ENCODE assay signal across 11 cellular contexts in the genomic region with DNA sequence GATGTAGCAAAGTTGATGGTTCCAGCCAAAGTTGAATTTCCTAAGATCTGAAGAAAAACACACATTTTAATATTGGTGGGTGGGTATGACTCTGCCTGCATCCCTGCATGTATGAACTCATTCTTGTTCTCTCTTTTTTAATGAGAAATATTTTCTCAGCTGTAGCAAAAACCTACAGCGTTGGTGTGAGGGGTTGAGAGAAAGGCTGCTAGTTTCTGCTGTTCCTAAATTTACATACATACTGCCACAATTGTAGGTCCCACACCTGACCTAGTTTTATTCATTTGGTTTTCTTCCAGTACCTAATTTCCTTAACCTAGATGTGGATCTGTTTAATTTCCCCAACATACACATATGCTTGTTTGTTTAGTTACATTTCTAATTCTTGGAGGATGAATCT. TPM values are rescaled to one million over a fixed set of nuclear protein-coding genes. Genes with fewer than 3 reads are reported as not detected.
DNase-seq lines count a peak whose midpoint lies in the region; ATAC-seq and TF ChIP-seq lines count a peak whose summit lies in the region.
"Had no signal": no experiment of that assay in that cellular context is flagged by ENCODE, and none has a peak within 500 bp of the region (broad histone marks: within the 10 kb centered on the region; RNA-seq: fewer than 3 reads in every experiment).

No MANE protein-coding gene starts in this region.

- H3K27ac ChIP-seq in ACC112 (ENCODE audit: low read depth, low read length) (peak overlapping the region; percentile 89), caudate nucleus (ENCODE audit: low read depth, low read length) (peak overlapping the region; percentile 90)

- no peak for ATAC-seq in GM21786 (IDR thresholded peaks at IDR 0.05; ENCODE audit: unreplicated experiment)

- no peak for TF ChIP-seq CTCF in nephron (IDR thresholded peaks at IDR 0.05; ENCODE audit: unreplicated experiment in 3 of 3)

- peaks cover 61% of the 10 kb centered on the region for H3K4me1 ChIP-seq in ACC112 (ENCODE audit: control insufficient read depth, insufficient read depth, low read length, unreplicated experiment)

- H2AFZ ChIP-seq in ACC112 (ENCODE audit: low read length, unreplicated experiment), result no peak overlapping the region

- no peaks in the 10 kb centered on the region for H3K9me3 Mint-ChIP-seq in IgD-negative memory B cell
- no peaks in the 10 kb centered on the region for H3K9me3 Mint-ChIP-seq in nephron
- H3K9me3 Mint-ChIP-seq: activated B cell treated with CpG ODN at 0.5 μM for 24 hours had no signal

- no peak overlapping the region for H3K4me3 ChIP-seq in ACC112 (ENCODE audit: low read depth, low read length)
- H3K4me3 ChIP-seq: ovary had no signal

- no peaks in the 10 kb centered on the region for H3K36me3 ChIP-seq in ACC112 (ENCODE audit: insufficient read depth, low read length)
- H3K36me3 ChIP-seq: ovary had no signal

- peaks cover 2% of the 10 kb centered on the region for H3K36me3 Mint-ChIP-seq in IgD-negative memory B cell
- H3K36me3 Mint-ChIP-seq in nephron (ENCODE audit: low read depth), result no peaks in the 10 kb centered on the region

- peaks cover 61 to 75% (median 64%) of the 10 kb centered on the region in 3 donors for H3K4me1 Mint-ChIP-seq in IgD-negative memory B cell
- H3K4me1 Mint-ChIP-seq in nephron, result peaks cover 56% of the 10 kb centered on the region

- DNase-seq in caudate nucleus (lab: John Stamatoyannopoulos, UW), result peak in 5 of 61 donors; percentile 13 to 48 (median 20)
- no peak for DNase-seq in COLO668 (lab: John Stamatoyannopoulos, UW; ENCODE audit: unreplicated experiment)
- no peak for DNase-seq in HUDEP-2 (lab: John Stamatoyannopoulos, UW; ENCODE audit: unreplicated experiment in 76 of 76)
- DNase-seq in MV-4-11 (lab: John Stamatoyannopoulos, UW), result no peak
- DNase-seq: activated B cell treated with CpG ODN at 0.5 μM for 24 hours, NCI-H1694 treated with DMSO at 0.1 percent for 48 hours, ovary had no signal

- H3K4me3 Mint-ChIP-seq in IgD-negative memory B cell (peak overlapping the region; percentile 10 to 68 (median 40)), nephron (peak overlapping the region in 1 of 3 experiments; percentile 13)
- H3K4me3 Mint-ChIP-seq: activated B cell treated with CpG ODN at 0.5 μM for 24 hours had no signal

- peak overlapping the region; percentile 63 to 84 (median 71) for H3K27ac Mint-ChIP-seq in IgD-negative memory B cell
- peak overlapping the region in 2 of 3 experiments; percentile 40 to 88 for H3K27ac Mint-ChIP-seq in nephron
- H3K27ac Mint-ChIP-seq: activated B cell treated with CpG ODN at 0.5 μM for 24 hours had no signal

- no peaks in the 10 kb centered on the region for H3K27me3 ChIP-seq in ACC112 (ENCODE audit: insufficient read depth, low read length)
- H3K27me3 ChIP-seq: ovary had no signal

- peaks cover 54% of the 10 kb centered on the region for H3K79me2 ChIP-seq in ACC112 (ENCODE audit: control insufficient read depth, insufficient read depth, low read length, unreplicated experiment)

- H3K27me3 Mint-ChIP-seq in IgD-negative memory B cell (peaks cover 1% of the 10 kb centered on the region), nephron (ENCODE audit: low read depth) (peaks cover 4% of the 10 kb centered on the region)
- H3K27me3 Mint-ChIP-seq: activated B cell treated with CpG ODN at 0.5 μM for 24 hours had no signal

RNA-seq across cellular contexts. Expression of a gene that starts 4.6 kb away (rescaled TPM):
- polyA plus RNA-seq in IgD-negative memory B cell, result 7.3 TPM

RNA-seq across cellular contexts. Expression of a gene that starts 30.1 kb away (rescaled TPM):
- polyA plus RNA-seq in IgD-negative memory B cell, result 0.73 TPM

RNA-seq across cellular contexts. Expression of a gene that starts 42.3 kb away (rescaled TPM):
- polyA plus RNA-seq in IgD-negative memory B cell, result 160 TPM

RNA-seq across cellular contexts. Expression of a gene that starts 42.5 kb away (rescaled TPM):
- 0.36 TPM for polyA plus RNA-seq in IgD-negative memory B cell

RNA-seq across cellular contexts. Expression of a gene that starts 58.6 kb away (rescaled TPM):
- 0.98 TPM for polyA plus RNA-seq in IgD-negative memory B cell
